Comparison of ENCODE assay signal across 1 cellular context in genomic region chr22:46449116-46449691, GRCh38.
TF ChIP-seq lines count a peak whose summit lies in the region.

No MANE protein-coding gene starts in this region.

TF ChIP-seq in HEK293, 187 proteins besides CTCF, POLR2A, EP300 and RAD21 (continued from another document):
- TF ChIP-seq ZNF473 (tag by site-specific recombination; IDR thresholded peaks at IDR 0.05): no peak
- no peak for TF ChIP-seq ZNF18 (tag by site-specific recombination; IDR thresholded peaks at IDR 0.05)
- TF ChIP-seq ZNF626 (tag by site-specific recombination; IDR thresholded peaks at IDR 0.05): no peak
- no peak for TF ChIP-seq ATF2 (tag by site-specific recombination; IDR thresholded peaks at IDR 0.05; ENCODE audit: low read depth)
- no peak for TF ChIP-seq ZNF157 (tag by site-specific recombination; IDR thresholded peaks at IDR 0.05)
- no peak for TF ChIP-seq ZNF266 (tag by site-specific recombination; IDR thresholded peaks at IDR 0.05; ENCODE audit: low read depth)
- TF ChIP-seq SALL2 (tag by site-specific recombination; IDR thresholded peaks at IDR 0.05; ENCODE audit: borderline replicate concordance): no peak
- TF ChIP-seq ZFHX2 (tag by site-specific recombination; conservative IDR thresholded peaks at IDR 0.05): peak; percentile 93
- TF ChIP-seq ZNF394 (tag by site-specific recombination; IDR thresholded peaks at IDR 0.05; ENCODE audit: borderline replicate concordance): no peak
- TF ChIP-seq ZNF211 (tag by site-specific recombination; IDR thresholded peaks at IDR 0.05; ENCODE audit: low read depth): no peak
- TF ChIP-seq SETDB1 (IDR thresholded peaks at IDR 0.05; ENCODE audit: insufficient read length, low read length): no peak
- no peak for TF ChIP-seq ZNF335 (tag by site-specific recombination; conservative IDR thresholded peaks at IDR 0.05)
- no peak for TF ChIP-seq ZNF843 (tag by site-specific recombination; IDR thresholded peaks at IDR 0.05)
